17 cellular contexts compared by ENCODE assay signal in genomic region chrX:39201305-39201990, GRCh38.
DNase-seq lines count a peak whose midpoint lies in the region; ATAC-seq, FAIRE-seq and TF ChIP-seq lines count a peak whose summit lies in the region.
"Had no signal": no experiment of that assay in that cellular context is flagged by ENCODE, and none has a peak within 500 bp of the region (broad histone marks: within the 10 kb centered on the region; RNA-seq: fewer than 3 reads in every experiment).

No MANE protein-coding gene starts in this region.

- FAIRE-seq in GM18507 (lab: Jason Lieb, UNC) = peak; percentile 68
- FAIRE-seq in keratinocyte (lab: Jason Lieb, UNC) = peak; percentile 83

- DNase-seq in DMS53 (lab: John Stamatoyannopoulos, UW) = peak; percentile 4
- DNase-seq in DMS53 treated with DMSO at 0.1 percent for 48 hours (lab: John Stamatoyannopoulos, UW; ENCODE audit: unreplicated experiment) = no peak
- DNase-seq in GM18507 (ENCODE audit: extremely low spot score, insufficient read length, low read depth) = no peak
- peak; percentile 26 for DNase-seq in keratinocyte (ENCODE audit: low read depth, low spot score)
- no peak for DNase-seq in endothelial cell (ENCODE audit: low spot score)
- DNase-seq in NOMO-1 treated with dmso at 0.1 percent for 144 hours (lab: John Stamatoyannopoulos, UW; ENCODE audit: unreplicated experiment) = no peak
- DNase-seq: 8988T; activated effector memory CD4-positive, alpha-beta T cell treated with anti-CD3 and anti-CD28 coated beads, Interleukin-2, amount 50 U/mL, for 16 hours; Calu3; foreskin melanocyte; HFFc6; NCI-H2171 had no signal

- no peaks in the 10 kb centered on the region for H3K36me3 Mint-ChIP-seq in activated T-helper 17 cell treated with anti-CD3 and anti-CD28 coated beads, Interleukin-2, amount 50 U/mL, for 72 hours (ENCODE audit: low read depth)
- H3K36me3 Mint-ChIP-seq in endothelial cell (ENCODE audit: low read depth, unreplicated experiment) = no peaks in the 10 kb centered on the region

- peak overlapping the region; percentile 10 for H2AFZ ChIP-seq in keratinocyte (ENCODE audit: control insufficient read depth, low read length)

- no peaks in the 10 kb centered on the region for H3K27me3 Mint-ChIP-seq in activated T-helper 17 cell treated with anti-CD3 and anti-CD28 coated beads, Interleukin-2, amount 50 U/mL, for 72 hours
- H3K27me3 Mint-ChIP-seq in endothelial cell (ENCODE audit: unreplicated experiment) = no peaks in the 10 kb centered on the region

- H3K27ac Mint-ChIP-seq in activated T-helper 17 cell treated with anti-CD3 and anti-CD28 coated beads, Interleukin-2, amount 50 U/mL, for 72 hours = peak overlapping the region; percentile 47
- no peak overlapping the region for H3K27ac Mint-ChIP-seq in endothelial cell (ENCODE audit: unreplicated experiment)
- H3K27ac Mint-ChIP-seq: HFFc6 had no signal

- H3K9ac ChIP-seq in keratinocyte (ENCODE audit: control insufficient read depth, extremely low read depth, insufficient read depth, low read length) = no peak overlapping the region

- no peaks in the 10 kb centered on the region for H3K9me3 ChIP-seq in keratinocyte (ENCODE audit: control insufficient read depth, low read depth, low read length)

- peaks cover 24% of the 10 kb centered on the region for H3K4me1 ChIP-seq in keratinocyte (ENCODE audit: control insufficient read depth, extremely low read depth, insufficient read depth, low read length)

- H3K4me3 ChIP-seq in keratinocyte (ENCODE audit: control insufficient read depth in 2 of 3, extremely low read depth in 1 of 3, insufficient read depth in 2 of 3, low read depth in 1 of 3, low read length in 3 of 3) = peak overlapping the region in 1 of 3 experiments; percentile 21
- H3K4me3 ChIP-seq: coronary artery had no signal

- H3K9me3 Mint-ChIP-seq in activated T-helper 17 cell treated with anti-CD3 and anti-CD28 coated beads, Interleukin-2, amount 50 U/mL, for 72 hours = no peaks in the 10 kb centered on the region
- no peaks in the 10 kb centered on the region for H3K9me3 Mint-ChIP-seq in endothelial cell (ENCODE audit: unreplicated experiment)
- H3K9me3 Mint-ChIP-seq: HFFc6, IgD-negative memory B cell had no signal

- peaks cover 38% of the 10 kb centered on the region for H3K4me1 Mint-ChIP-seq in activated T-helper 17 cell treated with anti-CD3 and anti-CD28 coated beads, Interleukin-2, amount 50 U/mL, for 72 hours
- no peaks in the 10 kb centered on the region for H3K4me1 Mint-ChIP-seq in endothelial cell (ENCODE audit: unreplicated experiment)

- no peaks in the 10 kb centered on the region for H3K27me3 ChIP-seq in keratinocyte (ENCODE audit: control insufficient read depth, extremely low read depth, insufficient read depth, low read length)

- no peak overlapping the region for H3K4me3 Mint-ChIP-seq in activated T-helper 17 cell treated with anti-CD3 and anti-CD28 coated beads, Interleukin-2, amount 50 U/mL, for 72 hours
- H3K4me3 Mint-ChIP-seq in endothelial cell (ENCODE audit: unreplicated experiment) = no peak overlapping the region
- H3K4me3 Mint-ChIP-seq: HFFc6, IgD-negative memory B cell had no signal

- peak; percentile 24 for ATAC-seq in activated T-helper 17 cell treated with anti-CD3 and anti-CD28 coated beads, Interleukin-2, amount 50 U/mL, for 72 hours (replicated peaks)
- no peak for ATAC-seq in GM18909 (IDR thresholded peaks at IDR 0.05; ENCODE audit: poor library complexity, unreplicated experiment)
- ATAC-seq: Panc1 had no signal

- H3K9me1 ChIP-seq in keratinocyte (ENCODE audit: control insufficient read depth, extremely low read depth, insufficient read depth, low read length) = no peaks in the 10 kb centered on the region

- peak overlapping the region; percentile 57 for H3K4me2 ChIP-seq in keratinocyte (ENCODE audit: control insufficient read depth, extremely low read depth, insufficient read depth, low read depth, low read length)

- TF ChIP-seq CTCF in keratinocyte (optimal IDR thresholded peaks at IDR 0.05 in 1 of 3, IDR thresholded peaks at IDR 0.05 in 1 of 3, conservative IDR thresholded peaks at IDR 0.05 in 1 of 3; ENCODE audit: extremely low read depth in 1 of 3, insufficient read depth in 2 of 3, low read length in 3 of 3) = no peak
- TF ChIP-seq CTCF in endothelial cell (IDR thresholded peaks at IDR 0.05; ENCODE audit: unreplicated experiment) = no peak

- dilution Hi-C loops in keratinocyte (cut with MboI; ENCODE audit: extremely low pct_ligation_motif_present, low sequenced_read_pairs) = no loop called here

- H4K20me1 ChIP-seq in keratinocyte (ENCODE audit: control insufficient read depth, extremely low read depth, insufficient read depth, low read length) = no peaks in the 10 kb centered on the region

- no peaks in the 10 kb centered on the region for H3K36me3 ChIP-seq in keratinocyte (ENCODE audit: control insufficient read depth in 2 of 2, extremely low read depth in 1 of 2, insufficient read depth in 2 of 2, low read length in 2 of 2)

- H3K27ac ChIP-seq in keratinocyte (ENCODE audit: control insufficient read depth, insufficient read depth, low read length) = peak overlapping the region; percentile 15
- H3K27ac ChIP-seq: coronary artery had no signal

- no peaks in the 10 kb centered on the region for H3K79me2 ChIP-seq in keratinocyte (ENCODE audit: control insufficient read depth, insufficient read depth, low read length)

Comparison
In these comparisons a context has a peak if more than half of its experiments do, and no peak if none do; other contexts are left out.
1. DNase-seq: peak in DMS53 (single experiment) and keratinocyte (single experiment); none in DMS53 treated with DMSO at 0.1 percent for 48 hours (single experiment), GM18507 (single experiment), endothelial cell (single experiment) and NOMO-1 treated with dmso at 0.1 percent for 144 hours (single experiment).